25 cellular contexts compared by ENCODE assay signal in genomic region chr3:41001556-41001955, GRCh38.
"Had no signal": no experiment of that assay in that cellular context is flagged by ENCODE, and none has a peak within 500 bp of the region (broad histone marks: within the 10 kb centered on the region; RNA-seq: fewer than 3 reads in every experiment).

No MANE protein-coding gene starts in this region.

- DNase-seq: activated CD4-positive, alpha-beta memory T cell treated with anti-CD3 and anti-CD28 coated beads, Interleukin-2, amount 10 ng/mL, durations not matched to agents 7 days and 5 days; activated CD4-positive, alpha-beta T cell treated with anti-CD3 and anti-CD28 coated beads, Interleukin-2, amount 10 ng/mL, durations not matched to agents 24 days and 14 days; activated effector memory CD4-positive, alpha-beta T cell treated with Interleukin-2 at 50 U/mL for 16 hours; activated naive CD8-positive, alpha-beta T cell treated with anti-CD3 and anti-CD28 coated beads, Interleukin-2, amount 10 ng/mL, durations not matched to agents 7 days and 5 days; activated T-cell treated with anti-CD3 and anti-CD28 coated beads, Interleukin-2, amount 50 U/mL, for 72 hours; amniotic stem cell; effector memory CD4-positive, alpha-beta T cell; foreskin keratinocyte; immature natural killer cell; left lung; naive B cell; occipital lobe; small intestine; stimulated activated CD4-positive, alpha-beta T cell treated with anti-CD3 and anti-CD28 coated beads, Interleukin-2, amount 100 ng/mL, for 48 hours; stimulated activated CD8-positive, alpha-beta memory T cell treated with anti-CD3 and anti-CD28 coated beads, Interleukin-4, amount 100 ng/mL, for 48 hours; stimulated activated naive B cell treated with anti-CD40 and anti-IgM and Interleukin-4, amounts not matched to agents 10 μg/mL and 1 μg/mL and 100 μg/mL, for 72 hours; testis; upper lobe of left lung had no signal

- H3K9me3 Mint-ChIP-seq: activated CD4-positive, alpha-beta memory T cell treated with anti-CD3 and anti-CD28 coated beads, Interleukin-2, amount 10 ng/mL, durations not matched to agents 7 days and 5 days; activated CD4-positive, alpha-beta T cell treated with anti-CD3 and anti-CD28 coated beads, Interleukin-2, amount 10 ng/mL, durations not matched to agents 24 days and 14 days; activated naive CD4-positive, alpha-beta T cell treated with anti-CD3 and anti-CD28 coated beads for 36 hours; activated naive CD8-positive, alpha-beta T cell treated with anti-CD3 and anti-CD28 coated beads, Interleukin-2, amount 10 ng/mL, durations not matched to agents 7 days and 5 days; activated T-cell treated with anti-CD3 and anti-CD28 coated beads, Interleukin-2, amount 50 U/mL, for 72 hours; immature natural killer cell; stimulated activated naive B cell treated with anti-CD40 and anti-IgM and Interleukin-4, amounts not matched to agents 10 μg/mL and 1 μg/mL and 100 μg/mL, for 72 hours; T-helper 2 cell treated with Interferon-gamma antibody and Interleukin-4, amounts not matched to agents 5 μg/mL and 100 μg/mL, for 36 hours had no signal

- H3K27ac ChIP-seq: foreskin keratinocyte, left lung, testis, upper lobe of left lung, VCaP had no signal

- ATAC-seq: activated CD4-positive, CD25-positive, alpha-beta regulatory T cell treated with anti-CD3 and anti-CD28 coated beads, Interleukin-2, amount 50 U/mL, for 24 hours; activated T-cell treated with anti-CD3 and anti-CD28 coated beads, Interleukin-2, amount 50 U/mL, for 72 hours; left lung; sciatic nerve; stimulated activated naive B cell treated with anti-CD40 and anti-IgM and Interleukin-4, amounts not matched to agents 10 μg/mL and 1 μg/mL and 100 μg/mL, for 72 hours had no signal

- H3K4me3 ChIP-seq: left lung, lung, testis, upper lobe of left lung had no signal

- H3K9me3 ChIP-seq: left lung, testis, upper lobe of left lung had no signal

- H3K4me3 Mint-ChIP-seq: activated CD4-positive, alpha-beta memory T cell treated with anti-CD3 and anti-CD28 coated beads, Interleukin-2, amount 10 ng/mL, durations not matched to agents 7 days and 5 days; activated CD4-positive, alpha-beta T cell treated with anti-CD3 and anti-CD28 coated beads, Interleukin-2, amount 10 ng/mL, durations not matched to agents 24 days and 14 days; activated naive CD4-positive, alpha-beta T cell treated with anti-CD3 and anti-CD28 coated beads for 36 hours; activated naive CD8-positive, alpha-beta T cell treated with anti-CD3 and anti-CD28 coated beads, Interleukin-2, amount 10 ng/mL, durations not matched to agents 7 days and 5 days; activated T-cell treated with anti-CD3 and anti-CD28 coated beads, Interleukin-2, amount 50 U/mL, for 72 hours; dendritic cell treated with granulocyte-macrophage colony-stimulating factor and Interleukin-4, amounts not matched to agents 40 ng/mL and 50 ng/mL, for 4 days; immature natural killer cell; naive B cell; stimulated activated naive B cell treated with anti-CD40 and anti-IgM and Interleukin-4, amounts not matched to agents 10 μg/mL and 1 μg/mL and 100 μg/mL, for 72 hours; T-helper 2 cell treated with Interferon-gamma antibody and Interleukin-4, amounts not matched to agents 5 μg/mL and 100 μg/mL, for 36 hours had no signal

- H3K27me3 ChIP-seq: left lung, testis, upper lobe of left lung had no signal

- H3K4me1 ChIP-seq: foreskin keratinocyte, left lung, testis had no signal

- H3K36me3 ChIP-seq: left lung, upper lobe of left lung had no signal

- H3K4me1 Mint-ChIP-seq: activated CD4-positive, alpha-beta memory T cell treated with anti-CD3 and anti-CD28 coated beads, Interleukin-2, amount 10 ng/mL, durations not matched to agents 7 days and 5 days; activated CD4-positive, alpha-beta T cell treated with anti-CD3 and anti-CD28 coated beads, Interleukin-2, amount 10 ng/mL, durations not matched to agents 24 days and 14 days; activated naive CD8-positive, alpha-beta T cell treated with anti-CD3 and anti-CD28 coated beads, Interleukin-2, amount 10 ng/mL, durations not matched to agents 7 days and 5 days; immature natural killer cell; stimulated activated naive B cell treated with anti-CD40 and anti-IgM and Interleukin-4, amounts not matched to agents 10 μg/mL and 1 μg/mL and 100 μg/mL, for 72 hours had no signal

- H3K27ac Mint-ChIP-seq: activated CD4-positive, alpha-beta memory T cell treated with anti-CD3 and anti-CD28 coated beads, Interleukin-2, amount 10 ng/mL, durations not matched to agents 7 days and 5 days; activated CD4-positive, alpha-beta T cell treated with anti-CD3 and anti-CD28 coated beads, Interleukin-2, amount 10 ng/mL, durations not matched to agents 24 days and 14 days; activated naive CD4-positive, alpha-beta T cell treated with anti-CD3 and anti-CD28 coated beads for 36 hours; activated naive CD8-positive, alpha-beta T cell treated with anti-CD3 and anti-CD28 coated beads, Interleukin-2, amount 10 ng/mL, durations not matched to agents 7 days and 5 days; activated T-cell treated with anti-CD3 and anti-CD28 coated beads, Interleukin-2, amount 50 U/mL, for 72 hours; dendritic cell treated with granulocyte-macrophage colony-stimulating factor and Interleukin-4, amounts not matched to agents 40 ng/mL and 50 ng/mL, for 4 days; immature natural killer cell; naive B cell; stimulated activated naive B cell treated with anti-CD40 and anti-IgM and Interleukin-4, amounts not matched to agents 10 μg/mL and 1 μg/mL and 100 μg/mL, for 72 hours; T-helper 2 cell treated with Interferon-gamma antibody and Interleukin-4, amounts not matched to agents 5 μg/mL and 100 μg/mL, for 36 hours had no signal

- H3K36me3 Mint-ChIP-seq: activated naive CD8-positive, alpha-beta T cell treated with anti-CD3 and anti-CD28 coated beads, Interleukin-2, amount 10 ng/mL, durations not matched to agents 7 days and 5 days; naive B cell; stimulated activated naive B cell treated with anti-CD40 and anti-IgM and Interleukin-4, amounts not matched to agents 10 μg/mL and 1 μg/mL and 100 μg/mL, for 72 hours had no signal
